ENCODE assay signal across 8 cellular contexts in the genomic region with DNA sequence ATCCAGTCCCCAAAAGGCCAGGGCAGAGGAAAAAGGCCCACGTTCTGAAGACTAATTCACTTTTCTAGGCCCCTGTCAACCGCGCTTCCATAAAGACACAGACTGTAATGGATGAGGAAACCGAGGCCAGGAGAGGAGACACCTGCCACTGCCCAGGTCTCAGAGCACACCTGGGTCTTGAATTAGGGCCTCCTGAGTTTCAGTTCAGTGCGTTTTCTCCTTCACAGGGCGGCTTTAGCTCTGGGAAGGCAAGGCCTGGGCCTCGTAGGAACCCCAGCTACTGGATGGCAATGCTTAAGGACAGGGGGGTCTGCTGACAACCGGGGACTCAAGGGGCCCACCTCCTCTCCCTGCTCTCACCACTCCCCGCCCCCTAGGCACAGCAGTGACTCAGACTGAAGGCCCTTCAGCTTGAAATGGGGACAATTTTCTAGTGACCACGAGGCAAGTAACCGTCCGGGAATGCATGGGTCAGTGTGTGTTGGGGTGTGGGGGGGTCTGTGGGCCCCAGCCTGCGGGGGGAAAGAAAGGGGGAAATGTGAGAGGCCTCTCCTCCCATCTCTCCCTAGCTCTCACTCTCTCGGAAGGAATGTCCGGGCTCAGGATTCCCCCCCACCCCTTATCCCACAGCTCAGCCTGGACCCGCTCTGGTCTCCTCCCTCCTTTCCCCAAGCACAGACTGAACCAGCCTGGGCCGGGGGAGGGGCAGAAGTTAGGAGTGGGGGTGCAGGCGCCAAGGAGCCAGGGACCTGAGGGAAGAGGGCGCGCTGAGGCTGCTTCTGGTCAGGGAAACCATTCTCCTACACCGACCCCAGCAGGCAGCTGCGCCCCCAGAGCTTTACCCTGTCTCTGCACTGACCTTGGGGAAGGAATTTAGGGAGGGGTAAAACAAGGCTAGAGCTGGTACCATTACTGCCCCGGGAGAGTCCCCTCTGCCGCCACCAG. TPM values are rescaled to one million over a fixed set of nuclear protein-coding genes. Genes with fewer than 3 reads are reported as not detected.
DNase-seq lines count a peak whose midpoint lies in the region; ATAC-seq and TF ChIP-seq lines count a peak whose summit lies in the region.

No MANE protein-coding gene starts in this region.

- H3K27ac Mint-ChIP-seq in mesothelial cell of epicardium, result peak overlapping the region; percentile 94

- peak; percentile 86 for DNase-seq in AG08396 (ENCODE audit: low spot score)
- DNase-seq in HS-5 (ENCODE audit: low read depth), result peak; percentile 87
- peak; percentile 72 for DNase-seq in cerebellar cortex (ENCODE audit: low spot score)
- peak; percentile 47 to 66 for DNase-seq in mesothelial cell of epicardium (ENCODE audit: low spot score in 2 of 2, unreplicated experiment in 2 of 2)
- no peak for DNase-seq in HEK293T (ENCODE audit: extremely low spot score)
- no peak for DNase-seq in effector CD4-positive, alpha-beta T cell
- no peak for DNase-seq in NCI-H524 (lab: John Stamatoyannopoulos, UW)

- H3K4me3 Mint-ChIP-seq in mesothelial cell of epicardium, result peak overlapping the region; percentile 73

- peaks cover 64% of the 10 kb centered on the region for H3K4me1 Mint-ChIP-seq in mesothelial cell of epicardium

- H3K27me3 Mint-ChIP-seq in mesothelial cell of epicardium (ENCODE audit: low read depth), result no peaks in the 10 kb centered on the region

- no peak for TF ChIP-seq CTCF in mesothelial cell of epicardium (IDR thresholded peaks at IDR 0.05; ENCODE audit: unreplicated experiment)

- no peaks in the 10 kb centered on the region for H3K9me3 Mint-ChIP-seq in mesothelial cell of epicardium

- POLR2A ChIA-PET in HEK293T (lab: Yijun Ruan, JAX), result interaction anchor here (0.8 to 4.2 kb wide), 7 partner anchors 17 to 299 kb away, joined by 3 to 68 read pairs (median 8); partner anchors contain the start of genes AMBRA1 and CREB3L1

- no peaks in the 10 kb centered on the region for H3K36me3 Mint-ChIP-seq in mesothelial cell of epicardium

- CTCF ChIA-PET in HEK293T (lab: Yijun Ruan, JAX), result interaction anchor here (0.6 to 4.7 kb wide), 10 partner anchors 10 to 192 kb away, joined by 3 to 41 read pairs (median 9); partner anchors contain the start of gene CREB3L1

- ATAC-seq in HG02571 (IDR thresholded peaks at IDR 0.05; ENCODE audit: unreplicated experiment), result no peak

TF ChIP-seq in HEK293T, 16 proteins besides CTCF, POLR2A, EP300 and RAD21:
- no peak for TF ChIP-seq HDGF (IDR thresholded peaks at IDR 0.05; ENCODE audit: borderline replicate concordance)
- TF ChIP-seq NFRKB (IDR thresholded peaks at IDR 0.05), result no peak
- TF ChIP-seq FOXM1 (IDR thresholded peaks at IDR 0.05; ENCODE audit: borderline replicate concordance), result no peak
- no peak for TF ChIP-seq ZNF384 (IDR thresholded peaks at IDR 0.05)
- TF ChIP-seq, protein P1, sequence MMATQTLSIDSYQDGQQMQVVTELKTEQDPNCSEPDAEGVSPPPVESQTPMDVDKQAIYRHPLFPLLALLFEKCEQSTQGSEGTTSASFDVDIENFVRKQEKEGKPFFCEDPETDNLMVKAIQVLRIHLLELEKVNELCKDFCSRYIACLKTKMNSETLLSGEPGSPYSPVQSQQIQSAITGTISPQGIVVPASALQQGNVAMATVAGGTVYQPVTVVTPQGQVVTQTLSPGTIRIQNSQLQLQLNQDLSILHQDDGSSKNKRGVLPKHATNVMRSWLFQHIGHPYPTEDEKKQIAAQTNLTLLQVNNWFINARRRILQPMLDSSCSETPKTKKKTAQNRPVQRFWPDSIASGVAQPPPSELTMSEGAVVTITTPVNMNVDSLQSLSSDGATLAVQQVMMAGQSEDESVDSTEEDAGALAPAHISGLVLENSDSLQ (IDR thresholded peaks at IDR 0.05), result no peak
- TF ChIP-seq SUZ12 (IDR thresholded peaks at IDR 0.05), result no peak
- no peak for TF ChIP-seq FOXA1 (IDR thresholded peaks at IDR 0.05)
- no peak for TF ChIP-seq ARNT (IDR thresholded peaks at IDR 0.05)
- TF ChIP-seq ELF4 (IDR thresholded peaks at IDR 0.05), result no peak
- TF ChIP-seq LEF1 (IDR thresholded peaks at IDR 0.05; ENCODE audit: borderline replicate concordance), result no peak
- TF ChIP-seq BHLHE40 (IDR thresholded peaks at IDR 0.05; ENCODE audit: borderline replicate concordance), result no peak
- no peak for TF ChIP-seq SP1 (IDR thresholded peaks at IDR 0.05)
- TF ChIP-seq FOXK2 (IDR thresholded peaks at IDR 0.05), result no peak
- TF ChIP-seq TARDBP (IDR thresholded peaks at IDR 0.05), result no peak
- TF ChIP-seq CTBP1 (IDR thresholded peaks at IDR 0.05; ENCODE audit: borderline replicate concordance), result no peak
- TF ChIP-seq L3MBTL2 (conservative IDR thresholded peaks at IDR 0.05), result no peak

RNA-seq across cellular contexts. Expression of gene CREB3L1, which starts 17.2 kb away (rescaled TPM):
- 34.5 to 43.0 TPM (median 36.3 TPM) in 3 replicates for total RNA-seq in mesothelial cell of epicardium

RNA-seq across cellular contexts. Expression of gene DGKZ, which starts 52.6 kb away (rescaled TPM):
- total RNA-seq in mesothelial cell of epicardium, result 46.3 to 50.6 TPM (median 46.5 TPM) in 3 replicates

Comparison
In these comparisons a context has a peak if more than half of its experiments do, and no peak if none do; other contexts are left out.
1. DNase-seq: peak in AG08396 (single experiment), HS-5 (single experiment), cerebellar cortex (single experiment) and mesothelial cell of epicardium (2 of 2); none in HEK293T (single experiment), effector CD4-positive, alpha-beta T cell (single experiment) and NCI-H524 (0 of 2).